Comparison of ENCODE assay signal across 15 cellular contexts in the genomic region with DNA sequence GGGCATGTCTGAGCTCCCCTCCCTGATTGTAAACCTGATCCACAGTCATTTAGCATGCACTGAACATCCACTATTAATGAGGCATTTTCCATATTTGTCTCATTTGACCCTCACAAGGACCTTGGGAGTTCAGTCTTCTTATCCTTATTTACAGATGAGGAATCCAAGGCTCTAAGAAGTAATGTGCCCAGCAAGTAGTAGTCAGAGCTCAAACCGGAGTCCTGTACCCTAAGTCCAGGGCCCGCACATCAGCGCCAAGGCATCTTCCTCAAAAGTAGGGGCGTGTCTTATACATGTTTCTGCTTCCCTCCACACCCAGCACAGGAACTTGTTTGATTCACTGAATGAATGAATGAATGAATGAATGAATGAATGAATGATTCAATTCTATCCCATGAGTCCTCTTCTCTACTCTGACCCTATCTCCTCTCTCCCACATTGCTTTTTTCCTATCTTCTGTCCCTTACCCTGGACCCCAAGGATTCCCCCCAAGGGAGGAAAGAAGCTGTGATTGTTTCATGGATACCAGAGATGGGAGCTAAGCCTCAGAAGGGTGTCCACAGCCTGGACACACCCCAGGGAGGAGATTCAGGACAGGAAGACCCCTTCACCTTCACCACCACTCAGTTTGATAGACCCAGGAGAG. TPM values are rescaled to one million over a fixed set of nuclear protein-coding genes. Genes with fewer than 3 reads are reported as not detected.
DNase-seq lines count a peak whose midpoint lies in the region; ATAC-seq, FAIRE-seq and TF ChIP-seq lines count a peak whose summit lies in the region.
"Had no signal": no experiment of that assay in that cellular context is flagged by ENCODE, and none has a peak within 500 bp of the region (broad histone marks: within the 10 kb centered on the region; RNA-seq: fewer than 3 reads in every experiment).

No MANE protein-coding gene starts in this region.

- peak; percentile 86 for DNase-seq in LoVo (ENCODE audit: low spot score)
- DNase-seq in endothelial cell of umbilical vein (ENCODE audit: low read depth, low spot score): no peak
- DNase-seq in osteocyte (ENCODE audit: extremely low spot score, unreplicated experiment): no peak
- DNase-seq in stimulated activated CD4-positive, alpha-beta T cell treated with anti-CD3 and anti-CD28 coated beads, Interleukin-2, amount 100 ng/mL, for 48 hours: no peak
- DNase-seq in DMS153 (lab: John Stamatoyannopoulos, UW): no peak
- DNase-seq in DMS 273 (lab: John Stamatoyannopoulos, UW; ENCODE audit: unreplicated experiment): no peak
- DNase-seq: activated T-cell treated with anti-CD3 and anti-CD28 coated beads, Interleukin-2, amount 50 U/mL, for 1 hour; CD8-positive, alpha-beta T cell; NCI-H2081 treated with DMSO at 0.1 percent for 48 hours had no signal

- intact Hi-C loops in endothelial cell of umbilical vein (cut with micrococcal nuclease): no loop called here

- no peak for TF ChIP-seq CTCF in endothelial cell of umbilical vein (IDR thresholded peaks at IDR 0.05; ENCODE audit: extremely low read depth in 1 of 2, insufficient read depth in 1 of 2, low read depth in 1 of 2, low read length in 2 of 2)
- no peak for TF ChIP-seq CTCF in osteocyte (IDR thresholded peaks at IDR 0.05)

- H3K36me3 ChIP-seq in BLaER1: no peaks in the 10 kb centered on the region
- no peaks in the 10 kb centered on the region for H3K36me3 ChIP-seq in endothelial cell of umbilical vein (ENCODE audit: control insufficient read depth in 2 of 2, extremely low read depth in 1 of 2, insufficient read depth in 2 of 2, low read length in 2 of 2)

- H3K9me3 Mint-ChIP-seq in osteocyte (ENCODE audit: unreplicated experiment): no peaks in the 10 kb centered on the region
- H3K9me3 Mint-ChIP-seq: CD8-positive, alpha-beta T cell had no signal

- H3K9me1 ChIP-seq in endothelial cell of umbilical vein (replicated peaks; ENCODE audit: control insufficient read depth, extremely low read depth, insufficient read depth, low read length): no peaks in the 10 kb centered on the region

- no peak overlapping the region for H3K4me3 ChIP-seq in BLaER1
- no peak overlapping the region for H3K4me3 ChIP-seq in endothelial cell of umbilical vein (replicated peaks in 1 of 3; ENCODE audit: insufficient read depth in 1 of 3, low read depth in 1 of 3, low read length in 3 of 3)

- ATAC-seq in HG02588 (IDR thresholded peaks at IDR 0.05; ENCODE audit: unreplicated experiment): no peak
- ATAC-seq: CD8-positive, alpha-beta T cell had no signal

- peak; percentile 38 for FAIRE-seq in endothelial cell of umbilical vein (lab: Jason Lieb, UNC)
- FAIRE-seq: bronchial epithelial cell, islet of Langerhans, RCC 7860 had no signal

- H3K4me1 Mint-ChIP-seq in osteocyte (ENCODE audit: unreplicated experiment): peaks cover 42% of the 10 kb centered on the region

- H3K36me3 Mint-ChIP-seq in osteocyte (ENCODE audit: unreplicated experiment): no peaks in the 10 kb centered on the region
- H3K36me3 Mint-ChIP-seq: CD8-positive, alpha-beta T cell had no signal

- CTCF ChIA-PET in endothelial cell of umbilical vein (lab: Charles Lee): interaction anchor here (0.8 to 4.5 kb wide), 10 partner anchors 9 to 54 kb away, joined by 3 to 54 read pairs (median 6); a partner anchor contains a TSS

- peak overlapping the region; percentile 35; the same call in 1 of the 2 replicates for H3K4me2 ChIP-seq in BLaER1
- H3K4me2 ChIP-seq in endothelial cell of umbilical vein (ENCODE audit: insufficient read depth, low read length): peak overlapping the region; percentile 14
- H3K4me2 ChIP-seq: KMS-11 had no signal

- dilution Hi-C loops in endothelial cell of umbilical vein (cut with MboI; ENCODE audit: extremely low pct_ligation_motif_present, low sequenced_read_pairs): no loop called here

- TF ChIP-seq POLR2A in endothelial cell of umbilical vein (IDR thresholded peaks at IDR 0.05; ENCODE audit: low read depth, low read length): no peak

- no peaks in the 10 kb centered on the region for H3K27me3 ChIP-seq in BLaER1
- H3K27me3 ChIP-seq in endothelial cell of umbilical vein (ENCODE audit: control insufficient read depth in 2 of 2, insufficient read depth in 2 of 2, low read length in 2 of 2): no peaks in the 10 kb centered on the region

- H4K20me1 ChIP-seq in BLaER1: no peaks in the 10 kb centered on the region
- no peaks in the 10 kb centered on the region for H4K20me1 ChIP-seq in endothelial cell of umbilical vein (replicated peaks; ENCODE audit: control insufficient read depth, extremely low read depth, insufficient read depth, low read length)

- H3K27ac ChIP-seq in BLaER1 (no peak overlapping the region), endothelial cell of umbilical vein (ENCODE audit: insufficient read depth, low read depth, low read length) (peak overlapping the region; percentile 96)
- H3K27ac ChIP-seq: KMS-11 had no signal

- H3K4me1 ChIP-seq in BLaER1 (peaks cover 7% of the 10 kb centered on the region), endothelial cell of umbilical vein (ENCODE audit: control insufficient read depth, extremely low read depth, insufficient read depth, low read length) (peaks cover 34% of the 10 kb centered on the region)

- POLR2A ChIA-PET in endothelial cell of umbilical vein (lab: Charles Lee): interaction anchor here (1.5 kb wide), 1 partner anchor 23 kb away, joined by 3 read pairs; no protein-coding TSS in a partner anchor

- H2AFZ ChIP-seq in endothelial cell of umbilical vein (ENCODE audit: low read depth, low read length): peak overlapping the region; percentile 12

- H3K4me3 Mint-ChIP-seq in osteocyte (ENCODE audit: unreplicated experiment): no peak overlapping the region
- H3K4me3 Mint-ChIP-seq: CD8-positive, alpha-beta T cell had no signal

- H3K9me3 ChIP-seq in BLaER1 (no peaks in the 10 kb centered on the region), endothelial cell of umbilical vein (replicated peaks; ENCODE audit: control insufficient read depth, insufficient read depth, low read length) (no peaks in the 10 kb centered on the region)

- H3K79me2 ChIP-seq in endothelial cell of umbilical vein (ENCODE audit: control insufficient read depth, insufficient read depth, low read length): no peaks in the 10 kb centered on the region

- peak overlapping the region; percentile 79 for H3K27ac Mint-ChIP-seq in osteocyte (ENCODE audit: unreplicated experiment)
- H3K27ac Mint-ChIP-seq: CD8-positive, alpha-beta T cell had no signal

- H3K9ac ChIP-seq in BLaER1: no peak overlapping the region
- H3K9ac ChIP-seq in endothelial cell of umbilical vein (replicated peaks; ENCODE audit: extremely low read depth, insufficient read depth, low read length): peak overlapping the region; percentile 11
- H3K9ac ChIP-seq: KMS-11 had no signal

- no TSS peak for BruUV-seq in endothelial cell of umbilical vein (replicated peaks; lab: Mats Ljungman, UMichigan)

- no peaks in the 10 kb centered on the region for H3K27me3 Mint-ChIP-seq in osteocyte (ENCODE audit: unreplicated experiment)

TF ChIP-seq in endothelial cell of umbilical vein, 7 proteins besides CTCF, POLR2A, EP300 and RAD21:
- no peak for TF ChIP-seq JUN (IDR thresholded peaks at IDR 0.05; ENCODE audit: borderline replicate concordance, insufficient read depth, insufficient read length, low read depth)
- TF ChIP-seq GATA2 (IDR thresholded peaks at IDR 0.05; ENCODE audit: insufficient read depth, insufficient read length, low read depth, low read length): no peak
- TF ChIP-seq EZH2 (IDR thresholded peaks at IDR 0.05; ENCODE audit: borderline replicate concordance, low read depth, low read length, severe bottlenecking): no peak
- TF ChIP-seq POLR2AphosphoS5 (IDR thresholded peaks at IDR 0.05; ENCODE audit: insufficient read depth, low read depth, low read length): no peak
- TF ChIP-seq FOS (IDR thresholded peaks at IDR 0.05; ENCODE audit: borderline replicate concordance, insufficient read depth, low read length): no peak
- TF ChIP-seq, protein P1, sequence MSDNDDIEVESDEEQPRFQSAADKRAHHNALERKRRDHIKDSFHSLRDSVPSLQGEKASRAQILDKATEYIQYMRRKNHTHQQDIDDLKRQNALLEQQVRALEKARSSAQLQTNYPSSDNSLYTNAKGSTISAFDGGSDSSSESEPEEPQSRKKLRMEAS (IDR thresholded peaks at IDR 0.05; ENCODE audit: insufficient read depth, insufficient read length): no peak
- TF ChIP-seq MYC (IDR thresholded peaks at IDR 0.05; ENCODE audit: low read depth, low read length): no peak

RNA-seq across cellular contexts. Expression of a gene that starts 21.8 kb away (rescaled TPM):
- total RNA-seq in endothelial cell of umbilical vein: 22.1 and 31.7 TPM in 2 replicates
- 23.5 and 25.8 TPM in 2 replicates for polyA plus RNA-seq in endothelial cell of umbilical vein
- polyA plus RNA-seq in endothelial cell of umbilical vein (2011; cell fraction: cytosol; rRNA removed): 22.8 and 28.4 TPM in 2 replicates
- polyA plus RNA-seq in endothelial cell of umbilical vein (2011; cell fraction: nucleus; rRNA removed): 16.9 and 55.4 TPM in 2 replicates
- 27.8 and 42.2 TPM in 2 replicates for polyA plus RNA-seq in endothelial cell of umbilical vein (2012)
- polyA minus RNA-seq in endothelial cell of umbilical vein: 29.3 and 35.1 TPM in 2 replicates
- polyA minus RNA-seq in endothelial cell of umbilical vein (2011; cell fraction: cytosol; rRNA and poly(A)+ RNA removed): 769 TPM
- 11.2 and 15.6 TPM in 2 replicates for polyA minus RNA-seq in endothelial cell of umbilical vein (2011; cell fraction: nucleus; rRNA and poly(A)+ RNA removed)
- 18.6 and 19.8 TPM in 2 replicates for total RNA-seq in osteocyte

RNA-seq across cellular contexts. Expression of a gene that starts 22.2 kb away (rescaled TPM):
- total RNA-seq in endothelial cell of umbilical vein (233 and 235 TPM in 2 replicates), osteocyte (69.2 and 72.5 TPM in 2 replicates)
- 178 and 216 TPM in 2 replicates for polyA plus RNA-seq in endothelial cell of umbilical vein
- 279 and 287 TPM in 2 replicates for polyA plus RNA-seq in endothelial cell of umbilical vein (2011; cell fraction: cytosol; rRNA removed)
- 212 and 213 TPM in 2 replicates for polyA plus RNA-seq in endothelial cell of umbilical vein (2011; cell fraction: nucleus; rRNA removed)
- 236 and 321 TPM in 2 replicates for polyA plus RNA-seq in endothelial cell of umbilical vein (2012)
- polyA minus RNA-seq in endothelial cell of umbilical vein: 162 and 170 TPM in 2 replicates
- 537 TPM for polyA minus RNA-seq in endothelial cell of umbilical vein (2011; cell fraction: cytosol; rRNA and poly(A)+ RNA removed)
- polyA minus RNA-seq in endothelial cell of umbilical vein (2011; cell fraction: nucleus; rRNA and poly(A)+ RNA removed): 50.7 and 51.4 TPM in 2 replicates
